In genomic region chr2:86079981-86080911, GRCh38 we compare ENCODE assay signal across 8 cellular contexts. TPM values are rescaled to one million over a fixed set of nuclear protein-coding genes. Genes with fewer than 3 reads are reported as not detected.
DNase-seq lines count a peak whose midpoint lies in the region; ATAC-seq and TF ChIP-seq lines count a peak whose summit lies in the region.

No MANE protein-coding gene starts in this region.

- H3K36me3 ChIP-seq in CD8-positive, alpha-beta T cell (ENCODE audit: insufficient read depth, low read length): no peaks in the 10 kb centered on the region
- H3K36me3 ChIP-seq in endodermal cell (ENCODE audit: control insufficient read depth, insufficient read depth, low read length): peaks cover 93% of the 10 kb centered on the region

- H3K27ac Mint-ChIP-seq in CD8-positive, alpha-beta T cell: peak overlapping the region; percentile 92
- H3K27ac Mint-ChIP-seq in activated CD8-positive, alpha-beta memory T cell treated with anti-CD3 and anti-CD28 coated beads, Interleukin-2, amount 10 ng/mL, durations not matched to agents 7 days and 5 days: peak overlapping the region; percentile 88
- no peak overlapping the region for H3K27ac Mint-ChIP-seq in endodermal cell

- intact Hi-C loops in CD8-positive, alpha-beta T cell (cut with DNase I, micrococcal nuclease): loop anchor here (1.0 to 2.0 kb wide), 6 partner anchors 39 to 351 kb away; no protein-coding TSS in a partner anchor

- no peaks in the 10 kb centered on the region for H3K9me3 Mint-ChIP-seq in CD8-positive, alpha-beta T cell
- no peaks in the 10 kb centered on the region for H3K9me3 Mint-ChIP-seq in activated CD8-positive, alpha-beta memory T cell treated with anti-CD3 and anti-CD28 coated beads, Interleukin-2, amount 10 ng/mL, durations not matched to agents 7 days and 5 days (ENCODE audit: low read depth)
- no peaks in the 10 kb centered on the region for H3K9me3 Mint-ChIP-seq in endodermal cell

- peaks cover 27% of the 10 kb centered on the region for H3K4me1 Mint-ChIP-seq in CD8-positive, alpha-beta T cell (ENCODE audit: low read depth)
- H3K4me1 Mint-ChIP-seq in activated CD8-positive, alpha-beta memory T cell treated with anti-CD3 and anti-CD28 coated beads, Interleukin-2, amount 10 ng/mL, durations not matched to agents 7 days and 5 days: peaks cover 35% of the 10 kb centered on the region
- H3K4me1 Mint-ChIP-seq in endodermal cell: no peaks in the 10 kb centered on the region

- WGBS in endodermal cell (ENCODE audit: insufficient coverage in 1 of 2, insufficient read length in 1 of 2), 2 experiments: 79 to 81% methylated on average over 9 to 14 of the region's 14 CpGs

- H3K9me3 ChIP-seq in CD8-positive, alpha-beta T cell (ENCODE audit: low read length): no peaks in the 10 kb centered on the region
- H3K9me3 ChIP-seq in endodermal cell (ENCODE audit: control insufficient read depth, low read length): no peaks in the 10 kb centered on the region

- peak overlapping the region; percentile 23 for H3K4me3 Mint-ChIP-seq in CD8-positive, alpha-beta T cell
- no peak overlapping the region for H3K4me3 Mint-ChIP-seq in activated CD8-positive, alpha-beta memory T cell treated with anti-CD3 and anti-CD28 coated beads, Interleukin-2, amount 10 ng/mL, durations not matched to agents 7 days and 5 days
- no peak overlapping the region for H3K4me3 Mint-ChIP-seq in endodermal cell

- peak; percentile 69 for TF ChIP-seq CTCF in CD8-positive, alpha-beta T cell (IDR thresholded peaks at IDR 0.05)
- peak; percentile 89 for TF ChIP-seq CTCF in endodermal cell (conservative IDR thresholded peaks at IDR 0.05)

- peaks cover 21% of the 10 kb centered on the region for H3K4me1 ChIP-seq in CD8-positive, alpha-beta T cell (ENCODE audit: insufficient read depth, low read length)
- H3K4me1 ChIP-seq in endodermal cell (ENCODE audit: control insufficient read depth, insufficient read depth, low read length): no peaks in the 10 kb centered on the region

- CTCF ChIA-PET in CD8-positive, alpha-beta T cell (lab: Charles Lee): interaction anchor here (0.6 to 12.4 kb wide), 41 partner anchors 8 to 373 kb away, joined by 3 to 344 read pairs (median 5); partner anchors contain the start of genes PTCD3 and ST3GAL5
- CTCF ChIA-PET in activated CD8-positive, alpha-beta memory T cell treated with anti-CD3 and anti-CD28 coated beads, Interleukin-2, amount 10 ng/mL, durations not matched to agents 7 days and 5 days (lab: Charles Lee): interaction anchor here (0.8 to 9.3 kb wide), 44 partner anchors 9 to 443 kb away, joined by 3 to 391 read pairs (median 4); partner anchors contain the start of genes POLR1A, PTCD3 and ST3GAL5

- POLR2A ChIA-PET in CD8-positive, alpha-beta T cell (lab: Charles Lee): interaction anchor here (0.5 to 2.9 kb wide), 7 partner anchors 25 to 253 kb away, joined by 3 to 19 read pairs (median 4); partner anchors contain the start of genes POLR1A and PTCD3

- peak; percentile 73 to 88 (median 86) for DNase-seq in CD8-positive, alpha-beta T cell
- DNase-seq in NOMO-1 (lab: John Stamatoyannopoulos, UW; ENCODE audit: unreplicated experiment in 2 of 2): peak; percentile 43 to 44
- peak; percentile 93 for DNase-seq in activated CD8-positive, alpha-beta memory T cell treated with anti-CD3 and anti-CD28 coated beads, Interleukin-2, amount 10 ng/mL, durations not matched to agents 7 days and 5 days
- DNase-seq in endodermal cell: peak; percentile 92
- DNase-seq in mucosa of gallbladder (ENCODE audit: low spot score): peak; percentile 88
- DNase-seq in stimulated activated CD8-positive, alpha-beta memory T cell treated with anti-CD3 and anti-CD28 coated beads, Interleukin-7, amount 100 ng/mL, for 24 hours (ENCODE audit: low read depth): peak; percentile 53

- ATAC-seq in CD8-positive, alpha-beta T cell: peak; percentile 76
- ATAC-seq in GM19328 (IDR thresholded peaks at IDR 0.05; ENCODE audit: unreplicated experiment) (peak; percentile 50), HG03432 (IDR thresholded peaks at IDR 0.05; ENCODE audit: unreplicated experiment) (peak; percentile 82)
- ATAC-seq in activated CD8-positive, alpha-beta memory T cell treated with anti-CD3 and anti-CD28 coated beads, Interleukin-2, amount 10 ng/mL, durations not matched to agents 7 days and 5 days: peak; percentile 85

- H3K36me3 Mint-ChIP-seq in CD8-positive, alpha-beta T cell: peaks cover 72% of the 10 kb centered on the region
- H3K36me3 Mint-ChIP-seq in activated CD8-positive, alpha-beta memory T cell treated with anti-CD3 and anti-CD28 coated beads, Interleukin-2, amount 10 ng/mL, durations not matched to agents 7 days and 5 days: peaks cover 27% of the 10 kb centered on the region
- peaks cover 77% of the 10 kb centered on the region for H3K36me3 Mint-ChIP-seq in endodermal cell (ENCODE audit: low read depth)

- H3K27me3 ChIP-seq in CD8-positive, alpha-beta T cell (ENCODE audit: insufficient read depth, low read length): no peaks in the 10 kb centered on the region
- no peaks in the 10 kb centered on the region for H3K27me3 ChIP-seq in endodermal cell (ENCODE audit: control insufficient read depth, insufficient read depth, low read length, poor library complexity, severe bottlenecking)

- H3K27me3 Mint-ChIP-seq in CD8-positive, alpha-beta T cell (ENCODE audit: low read depth): no peaks in the 10 kb centered on the region
- no peaks in the 10 kb centered on the region for H3K27me3 Mint-ChIP-seq in activated CD8-positive, alpha-beta memory T cell treated with anti-CD3 and anti-CD28 coated beads, Interleukin-2, amount 10 ng/mL, durations not matched to agents 7 days and 5 days
- no peaks in the 10 kb centered on the region for H3K27me3 Mint-ChIP-seq in endodermal cell (ENCODE audit: insufficient read depth)

- H3K4me3 ChIP-seq in CD8-positive, alpha-beta T cell (ENCODE audit: low read depth, low read length): no peak overlapping the region
- H3K4me3 ChIP-seq in endodermal cell (ENCODE audit: low read length): no peak overlapping the region

- H3K9ac ChIP-seq in endodermal cell (ENCODE audit: extremely low read depth, low read length, poor library complexity, severe bottlenecking): no peak overlapping the region

- peak overlapping the region; percentile 50 for H3K27ac ChIP-seq in CD8-positive, alpha-beta T cell (ENCODE audit: low read depth, low read length)
- no peak overlapping the region for H3K27ac ChIP-seq in endodermal cell (ENCODE audit: low read depth, low read length)

RNA-seq across cellular contexts. Expression of gene POLR1A, which starts 25.4 kb away (rescaled TPM):
- 10 to 100 TPM; 12.3 to 15.2 TPM for total RNA-seq in CD8-positive, alpha-beta T cell
- total RNA-seq in activated CD8-positive, alpha-beta memory T cell treated with anti-CD3 and anti-CD28 coated beads, Interleukin-2, amount 10 ng/mL, durations not matched to agents 7 days and 5 days: 10 to 100 TPM; 38.2 to 51.2 TPM
- total RNA-seq in endodermal cell (10 to 100 TPM; 37.9 to 45.5 TPM), mucosa of gallbladder (23.1 TPM)
- polyA plus RNA-seq in endodermal cell (2013, experiment 1 of 2): 20.6 TPM
- 19.8 TPM for polyA plus RNA-seq in endodermal cell (2013, experiment 2 of 2)

RNA-seq across cellular contexts. Expression of gene PTCD3, which starts 25.8 kb away (rescaled TPM):
- total RNA-seq in CD8-positive, alpha-beta T cell: 100 to 1,000 TPM; 179 to 187 TPM
- 100 to 1,000 TPM; 164 to 172 TPM for total RNA-seq in activated CD8-positive, alpha-beta memory T cell treated with anti-CD3 and anti-CD28 coated beads, Interleukin-2, amount 10 ng/mL, durations not matched to agents 7 days and 5 days
- total RNA-seq in endodermal cell (100 to 1,000 TPM; 184 to 191 TPM), mucosa of gallbladder (64.0 TPM)
- 149 TPM for polyA plus RNA-seq in endodermal cell (2013, experiment 1 of 2)
- polyA plus RNA-seq in endodermal cell (2013, experiment 2 of 2): 126 TPM
